ENCODE assay signal across 11 cellular contexts in the genomic region with DNA sequence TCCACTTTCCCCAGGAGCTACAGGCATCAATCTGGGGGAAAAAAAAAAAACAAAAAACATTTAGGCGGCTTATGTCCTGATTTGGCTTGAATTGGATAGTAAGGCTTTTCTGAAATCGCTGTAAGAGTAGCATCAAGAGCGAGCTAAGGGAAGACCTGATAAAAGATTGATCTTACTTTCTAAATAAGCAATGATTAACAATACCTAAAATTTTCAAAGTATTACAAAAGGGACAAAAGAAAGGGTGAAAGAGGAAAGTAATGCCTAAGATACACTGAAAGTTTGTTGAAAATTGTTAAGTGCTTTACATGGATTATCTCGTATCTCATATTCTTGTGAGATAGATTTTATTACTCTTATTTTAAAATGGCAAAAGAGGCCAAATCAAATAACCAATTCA.
DNase-seq lines count a peak whose midpoint lies in the region; ATAC-seq and TF ChIP-seq lines count a peak whose summit lies in the region.
"Had no signal": no experiment of that assay in that cellular context is flagged by ENCODE, and none has a peak within 500 bp of the region (broad histone marks: within the 10 kb centered on the region; RNA-seq: fewer than 3 reads in every experiment).

No MANE protein-coding gene starts in this region.

- no peaks in the 10 kb centered on the region for H3K27me3 Mint-ChIP-seq in CD8-positive, alpha-beta T cell (ENCODE audit: low read depth)
- H3K27me3 Mint-ChIP-seq in HFFc6 (ENCODE audit: insufficient read depth) (no peaks in the 10 kb centered on the region; the same call in 1 of the 2 replicates), memory B cell (no peaks in the 10 kb centered on the region)
- no peaks in the 10 kb centered on the region for H3K27me3 Mint-ChIP-seq in activated CD4-positive, alpha-beta memory T cell treated with anti-CD3 and anti-CD28 coated beads, Interleukin-2, amount 10 ng/mL, durations not matched to agents 7 days and 5 days

- no peaks in the 10 kb centered on the region for H3K27me3 ChIP-seq in CD8-positive, alpha-beta T cell (ENCODE audit: insufficient read depth, low read length)
- H3K27me3 ChIP-seq in vagina, result no peaks in the 10 kb centered on the region

- ATAC-seq in CD8-positive, alpha-beta T cell, result no peak
- ATAC-seq in memory B cell (ENCODE audit: low read depth), result no peak

- peak overlapping the region; percentile 49 for H3K4me3 Mint-ChIP-seq in CD8-positive, alpha-beta T cell
- H3K4me3 Mint-ChIP-seq in HFFc6 (peak overlapping the region; percentile 64), memory B cell (peak overlapping the region; percentile 83)
- H3K4me3 Mint-ChIP-seq in activated CD4-positive, alpha-beta memory T cell treated with anti-CD3 and anti-CD28 coated beads, Interleukin-2, amount 10 ng/mL, durations not matched to agents 7 days and 5 days, result peak overlapping the region; percentile 82

- H3K9me3 ChIP-seq in CD8-positive, alpha-beta T cell (ENCODE audit: low read length), result no peaks in the 10 kb centered on the region
- no peaks in the 10 kb centered on the region for H3K9me3 ChIP-seq in vagina

- peaks cover 6% of the 10 kb centered on the region for H3K36me3 Mint-ChIP-seq in CD8-positive, alpha-beta T cell
- H3K36me3 Mint-ChIP-seq in HFFc6 (ENCODE audit: low read depth) (no peaks in the 10 kb centered on the region), memory B cell (no peaks in the 10 kb centered on the region)
- H3K36me3 Mint-ChIP-seq in activated CD4-positive, alpha-beta memory T cell treated with anti-CD3 and anti-CD28 coated beads, Interleukin-2, amount 10 ng/mL, durations not matched to agents 7 days and 5 days (ENCODE audit: low read depth), result peaks cover 38% of the 10 kb centered on the region

- peaks cover 48% of the 10 kb centered on the region for H3K4me1 Mint-ChIP-seq in CD8-positive, alpha-beta T cell (ENCODE audit: low read depth)
- H3K4me1 Mint-ChIP-seq in HFFc6 (ENCODE audit: low read depth) (peaks cover 53% of the 10 kb centered on the region), memory B cell (peaks cover 23% of the 10 kb centered on the region)
- H3K4me1 Mint-ChIP-seq in activated CD4-positive, alpha-beta memory T cell treated with anti-CD3 and anti-CD28 coated beads, Interleukin-2, amount 10 ng/mL, durations not matched to agents 7 days and 5 days, result peaks cover 59% of the 10 kb centered on the region

- intact Hi-C loops in CD8-positive, alpha-beta T cell (cut with DNase I, micrococcal nuclease), result no loop called here
- intact Hi-C loops in vagina (cut with DNase I), result no loop called here

- H3K4me1 ChIP-seq in CD8-positive, alpha-beta T cell (ENCODE audit: insufficient read depth, low read length), result peaks cover 37% of the 10 kb centered on the region
- H3K4me1 ChIP-seq in vagina, result peaks cover 21% of the 10 kb centered on the region

- no peak for TF ChIP-seq CTCF in CD8-positive, alpha-beta T cell (IDR thresholded peaks at IDR 0.05)
- no peak for TF ChIP-seq CTCF in HFFc6 (IDR thresholded peaks at IDR 0.05)
- TF ChIP-seq CTCF in GM10266 (IDR thresholded peaks at IDR 0.05; ENCODE audit: control insufficient read depth, insufficient read depth, low read depth, missing control alignments), result no peak
- no peak for TF ChIP-seq CTCF in vagina (IDR thresholded peaks at IDR 0.05)

- no peak overlapping the region for H3K4me3 ChIP-seq in CD8-positive, alpha-beta T cell (ENCODE audit: low read depth, low read length)
- H3K4me3 ChIP-seq in vagina, result no peak overlapping the region

- H3K27ac ChIP-seq in CD8-positive, alpha-beta T cell (ENCODE audit: low read depth, low read length), result no peak overlapping the region
- H3K27ac ChIP-seq in vagina, result no peak overlapping the region

- H3K27ac Mint-ChIP-seq in CD8-positive, alpha-beta T cell, result peak overlapping the region; percentile 75
- H3K27ac Mint-ChIP-seq in HFFc6 (peak overlapping the region; percentile 20; the same call in 1 of the 2 replicates), memory B cell (peak overlapping the region; percentile 93)
- H3K27ac Mint-ChIP-seq in activated CD4-positive, alpha-beta memory T cell treated with anti-CD3 and anti-CD28 coated beads, Interleukin-2, amount 10 ng/mL, durations not matched to agents 7 days and 5 days, result peak overlapping the region; percentile 98

- H3K9me3 Mint-ChIP-seq in CD8-positive, alpha-beta T cell, result no peaks in the 10 kb centered on the region
- H3K9me3 Mint-ChIP-seq in HFFc6 (no peaks in the 10 kb centered on the region), memory B cell (no peaks in the 10 kb centered on the region)
- no peaks in the 10 kb centered on the region for H3K9me3 Mint-ChIP-seq in activated CD4-positive, alpha-beta memory T cell treated with anti-CD3 and anti-CD28 coated beads, Interleukin-2, amount 10 ng/mL, durations not matched to agents 7 days and 5 days

- DNase-seq in CD8-positive, alpha-beta T cell, result no peak
- DNase-seq in HFFc6 (no peak), memory B cell (ENCODE audit: low spot score in 2 of 2) (no peak), GM19238 (ENCODE audit: insufficient read length, low spot score) (no peak), T-helper 9 cell (no peak), GM10266 (ENCODE audit: extremely low spot score) (no peak), vagina (ENCODE audit: extremely low spot score in 2 of 2) (no peak)
- DNase-seq in activated CD4-positive, alpha-beta memory T cell treated with anti-CD3 and anti-CD28 coated beads, Interleukin-2, amount 10 ng/mL, durations not matched to agents 7 days and 5 days, result no peak
- DNase-seq: DMS153; OCI-M1; stimulated activated CD4-positive, alpha-beta T cell treated with anti-CD3 and anti-CD28 coated beads, Interleukin-12 subunit alpha, Interleukin-12 subunit beta, amount 100 ng/mL, for 4 hours had no signal

- H3K36me3 ChIP-seq in CD8-positive, alpha-beta T cell (ENCODE audit: insufficient read depth, low read length), result no peaks in the 10 kb centered on the region
- no peaks in the 10 kb centered on the region for H3K36me3 ChIP-seq in vagina

- POLR2A ChIA-PET in CD8-positive, alpha-beta T cell (lab: Charles Lee), result no interaction called here
- POLR2A ChIA-PET in activated CD4-positive, alpha-beta memory T cell treated with anti-CD3 and anti-CD28 coated beads, Interleukin-2, amount 10 ng/mL, durations not matched to agents 7 days and 5 days (lab: Charles Lee), result interaction anchor here (0.7 to 4.8 kb wide), 7 partner anchors 10 to 870 kb away, joined by 3 to 116 read pairs (median 14); a partner anchor contains a TSS

- no peak for TF ChIP-seq POLR2A in vagina (IDR thresholded peaks at IDR 0.05)

- CTCF ChIA-PET in CD8-positive, alpha-beta T cell (lab: Charles Lee), result interaction anchor here (0.6 to 2.0 kb wide), 2 partner anchors 10 to 16 kb away, joined by 3 to 4 read pairs; no protein-coding TSS in a partner anchor
- CTCF ChIA-PET in activated CD4-positive, alpha-beta memory T cell treated with anti-CD3 and anti-CD28 coated beads, Interleukin-2, amount 10 ng/mL, durations not matched to agents 7 days and 5 days (lab: Charles Lee), result no interaction called here

Comparison
In these comparisons a context has a peak if more than half of its experiments do, and no peak if none do; other contexts are left out.
1. H3K27ac Mint-ChIP-seq: peak in every context shown above with its lines; median percentile 98 in activated CD4-positive, alpha-beta memory T cell treated with anti-CD3 and anti-CD28 coated beads, Interleukin-2, amount 10 ng/mL, durations not matched to agents 7 days and 5 days; 93 in memory B cell; 75 in CD8-positive, alpha-beta T cell; 20 in HFFc6.